In the genomic region with DNA sequence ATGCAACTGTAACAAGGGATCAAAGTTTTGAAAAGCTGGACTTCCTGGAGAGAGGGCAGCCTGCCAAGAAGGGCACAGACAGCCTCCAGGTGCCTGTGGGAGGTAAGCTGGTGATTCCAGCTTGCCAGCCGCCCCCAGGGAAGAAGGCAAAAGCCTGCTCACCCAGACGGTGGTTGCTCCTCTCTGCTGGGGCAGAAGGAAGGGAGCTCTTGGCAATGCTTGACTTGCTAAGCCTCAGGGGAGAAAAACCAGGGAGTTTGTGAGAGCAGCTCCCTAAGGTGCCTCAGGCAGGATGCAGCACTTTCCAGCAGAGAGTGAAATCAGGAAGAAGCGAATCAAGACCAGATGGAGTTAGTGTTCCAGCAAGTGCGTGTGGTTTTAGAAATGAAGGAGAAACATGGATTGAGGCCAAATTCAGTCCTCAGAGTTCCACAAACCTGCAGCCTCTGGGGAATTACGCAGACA, we compare ENCODE assay signal across 1 cellular context.
TF ChIP-seq lines count a peak whose summit lies in the region.

No MANE protein-coding gene starts in this region.

TF ChIP-seq in SK-N-SH, 30 proteins besides CTCF, POLR2A, EP300 and RAD21 (continued from another document):
- TF ChIP-seq, protein P1, sequence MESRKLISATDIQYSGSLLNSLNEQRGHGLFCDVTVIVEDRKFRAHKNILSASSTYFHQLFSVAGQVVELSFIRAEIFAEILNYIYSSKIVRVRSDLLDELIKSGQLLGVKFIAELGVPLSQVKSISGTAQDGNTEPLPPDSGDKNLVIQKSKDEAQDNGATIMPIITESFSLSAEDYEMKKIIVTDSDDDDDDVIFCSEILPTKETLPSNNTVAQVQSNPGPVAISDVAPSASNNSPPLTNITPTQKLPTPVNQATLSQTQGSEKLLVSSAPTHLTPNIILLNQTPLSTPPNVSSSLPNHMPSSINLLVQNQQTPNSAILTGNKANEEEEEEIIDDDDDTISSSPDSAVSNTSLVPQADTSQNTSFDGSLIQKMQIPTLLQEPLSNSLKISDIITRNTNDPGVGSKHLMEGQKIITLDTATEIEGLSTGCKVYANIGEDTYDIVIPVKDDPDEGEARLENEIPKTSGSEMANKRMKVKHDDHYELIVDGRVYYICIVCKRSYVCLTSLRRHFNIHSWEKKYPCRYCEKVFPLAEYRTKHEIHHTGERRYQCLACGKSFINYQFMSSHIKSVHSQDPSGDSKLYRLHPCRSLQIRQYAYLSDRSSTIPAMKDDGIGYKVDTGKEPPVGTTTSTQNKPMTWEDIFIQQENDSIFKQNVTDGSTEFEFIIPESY (IDR thresholded peaks at IDR 0.05; ENCODE audit: borderline replicate concordance, low read depth): no peak
- peak; percentile 45 for TF ChIP-seq GATA2 (CRISPR knock-in tag; IDR thresholded peaks at IDR 0.05)
- TF ChIP-seq SIN3A (IDR thresholded peaks at IDR 0.05; ENCODE audit: borderline replicate concordance, low read depth, low read length): no peak
- TF ChIP-seq TEAD4 (IDR thresholded peaks at IDR 0.05; ENCODE audit: borderline replicate concordance, insufficient read depth): no peak
- TF ChIP-seq NFIC (IDR thresholded peaks at IDR 0.05; ENCODE audit: borderline replicate concordance): no peak
- TF ChIP-seq, protein P2, sequence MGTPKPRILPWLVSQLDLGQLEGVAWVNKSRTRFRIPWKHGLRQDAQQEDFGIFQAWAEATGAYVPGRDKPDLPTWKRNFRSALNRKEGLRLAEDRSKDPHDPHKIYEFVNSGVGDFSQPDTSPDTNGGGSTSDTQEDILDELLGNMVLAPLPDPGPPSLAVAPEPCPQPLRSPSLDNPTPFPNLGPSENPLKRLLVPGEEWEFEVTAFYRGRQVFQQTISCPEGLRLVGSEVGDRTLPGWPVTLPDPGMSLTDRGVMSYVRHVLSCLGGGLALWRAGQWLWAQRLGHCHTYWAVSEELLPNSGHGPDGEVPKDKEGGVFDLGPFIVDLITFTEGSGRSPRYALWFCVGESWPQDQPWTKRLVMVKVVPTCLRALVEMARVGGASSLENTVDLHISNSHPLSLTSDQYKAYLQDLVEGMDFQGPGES (IDR thresholded peaks at IDR 0.05; ENCODE audit: low read depth, low read length): no peak
- TF ChIP-seq JUND (IDR thresholded peaks at IDR 0.05): no peak
- TF ChIP-seq FOXM1 (IDR thresholded peaks at IDR 0.05; ENCODE audit: low read depth): no peak
- no peak for TF ChIP-seq ELF1 (IDR thresholded peaks at IDR 0.05)
- TF ChIP-seq MEF2A (IDR thresholded peaks at IDR 0.05; ENCODE audit: borderline replicate concordance, low read depth): no peak
- no peak for TF ChIP-seq SMC3 (IDR thresholded peaks at IDR 0.05; ENCODE audit: low read depth, low read length)
TF ChIP-seq in SK-N-SH: peak in this region for 5.
